Comparison of ENCODE assay signal across 9 cellular contexts in the genomic region with DNA sequence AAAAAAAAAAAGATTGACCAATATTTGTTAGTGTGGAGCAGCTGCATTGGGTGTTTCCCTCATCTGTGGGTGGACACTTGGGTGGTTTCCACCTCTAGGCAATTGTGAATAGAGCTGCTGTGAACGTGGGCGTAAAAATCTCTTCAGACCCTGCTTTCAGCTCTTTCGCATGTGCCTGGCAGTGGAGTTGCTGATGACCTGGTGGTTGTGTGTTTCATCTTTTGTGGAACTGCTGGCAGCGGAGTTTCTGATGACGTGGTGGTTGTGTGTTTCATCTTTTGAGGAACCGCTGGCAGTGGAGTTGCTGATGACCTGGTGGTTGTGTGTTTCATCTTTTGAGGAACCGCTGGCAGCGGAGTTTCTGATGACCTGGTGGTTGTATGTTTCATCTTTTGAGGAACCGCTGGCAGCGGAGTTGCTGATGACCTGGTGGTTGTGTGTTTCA. TPM values are rescaled to one million over a fixed set of nuclear protein-coding genes. Genes with fewer than 3 reads are reported as not detected.
DNase-seq lines count a peak whose midpoint lies in the region; TF ChIP-seq lines count a peak whose summit lies in the region.
"Had no signal": no experiment of that assay in that cellular context is flagged by ENCODE, and none has a peak within 500 bp of the region (broad histone marks: within the 10 kb centered on the region; RNA-seq: fewer than 3 reads in every experiment).

No MANE protein-coding gene starts in this region.

- TF ChIP-seq POLR2A in esophagus squamous epithelium (IDR thresholded peaks at IDR 0.05): no peak

- H3K4me1 ChIP-seq in esophagus squamous epithelium: no peaks in the 10 kb centered on the region

- intact Hi-C loops in esophagus squamous epithelium (cut with DNase I): no loop called here

- no peaks in the 10 kb centered on the region for H3K27me3 ChIP-seq in esophagus squamous epithelium

- DNase-seq in GM19240 (ENCODE audit: insufficient read length, low spot score) (peak; percentile 62), SIG-M5 (lab: John Stamatoyannopoulos, UW) (peak; percentile 44), esophagus squamous epithelium (lab: John Stamatoyannopoulos, UW) (peak; percentile 27), SHP77 (lab: John Stamatoyannopoulos, UW) (no peak), SKM-1 (lab: John Stamatoyannopoulos, UW; ENCODE audit: unreplicated experiment) (no peak), amniotic stem cell (lab: John Stamatoyannopoulos, UW) (no peak), hepatic stellate cell (ENCODE audit: low spot score) (no peak)
- DNase-seq in stimulated activated CD8-positive, alpha-beta memory T cell treated with anti-CD3 and anti-CD28 coated beads, Interleukin-15, amount 100 ng/mL, for 48 hours (ENCODE audit: low read depth in 2 of 2): peak; percentile 31 to 59
- DNase-seq: NCI-H1105 had no signal

- H3K27ac ChIP-seq in esophagus squamous epithelium: peak overlapping the region in 1 of 4 donors; percentile 14

- H3K9me3 ChIP-seq in esophagus squamous epithelium: no peaks in the 10 kb centered on the region

- TF ChIP-seq CTCF in esophagus squamous epithelium (IDR thresholded peaks at IDR 0.05): no peak

- H3K4me3 ChIP-seq in esophagus squamous epithelium: no peak overlapping the region

- 65 to 66% methylated on average over 10 of the region's 10 CpGs for WGBS in esophagus squamous epithelium, 2 donors

- peaks cover 17 to 97% (median 24%) of the 10 kb centered on the region in 3 donors for H3K36me3 ChIP-seq in esophagus squamous epithelium

RNA-seq across cellular contexts. Expression of gene ZC3H18, which starts 21.4 kb away (rescaled TPM):
- total RNA-seq in esophagus squamous epithelium: 10 to 100 TPM; 15.4 to 27.3 (median 17.5) TPM

RNA-seq across cellular contexts. Expression of gene IL17C, which starts 46.8 kb away (rescaled TPM):
- total RNA-seq in esophagus squamous epithelium: 1 to 10 TPM in 1 of 4 donors, not detected in 3; 2.4 TPM

RNA-seq across cellular contexts. Expression of gene CYBA, which starts 59.3 kb away (rescaled TPM):
- 100 to 1,000 TPM in 2 of 4 donors, 10 to 100 TPM in 2; 67.1 to 205 (median 98.7) TPM for total RNA-seq in esophagus squamous epithelium

Comparison
In these comparisons a context has a peak if more than half of its experiments do, and no peak if none do; other contexts are left out.
1. DNase-seq: peak in GM19240 (single experiment), SIG-M5 (single experiment), esophagus squamous epithelium (single experiment) and stimulated activated CD8-positive, alpha-beta memory T cell treated with anti-CD3 and anti-CD28 coated beads, Interleukin-15, amount 100 ng/mL, for 48 hours (2 of 2); none in SHP77 (0 of 2), SKM-1 (single experiment), amniotic stem cell (single experiment) and hepatic stellate cell (single experiment).